In genomic region chr2:26196683-26197418, GRCh38 we compare ENCODE assay signal across 1 cellular context.
TF ChIP-seq lines count a peak whose summit lies in the region.

No MANE protein-coding gene starts in this region.

TF ChIP-seq in GM23338, 12 proteins besides CTCF, POLR2A, EP300 and RAD21 (continued from another document):
- no peak for TF ChIP-seq REST (IDR thresholded peaks at IDR 0.05; ENCODE audit: unreplicated experiment)
- no peak for TF ChIP-seq ZNF331 (CRISPR knock-in tag; IDR thresholded peaks at IDR 0.05; ENCODE audit: low read depth)
- TF ChIP-seq ZNF462 (CRISPR knock-in tag; IDR thresholded peaks at IDR 0.05) = no peak
